Comparison of ENCODE assay signal across 12 cellular contexts in genomic region chr20:53826090-53826489, GRCh38.
"Had no signal": no experiment of that assay in that cellular context is flagged by ENCODE, and none has a peak within 500 bp of the region (broad histone marks: within the 10 kb centered on the region; RNA-seq: fewer than 3 reads in every experiment).

No MANE protein-coding gene starts in this region.

- H3K27ac Mint-ChIP-seq: activated CD4-positive, alpha-beta memory T cell treated with anti-CD3 and anti-CD28 coated beads, Interleukin-2, amount 10 ng/mL, durations not matched to agents 7 days and 5 days; activated CD4-positive, alpha-beta T cell treated with anti-CD3 and anti-CD28 coated beads for 36 hours; activated naive CD8-positive, alpha-beta T cell treated with anti-CD3 and anti-CD28 coated beads, Interleukin-2, amount 50 U/mL, for 24 hours had no signal

- DNase-seq: activated CD4-positive, alpha-beta memory T cell treated with anti-CD3 and anti-CD28 coated beads, Interleukin-2, amount 10 ng/mL, durations not matched to agents 7 days and 5 days; activated CD4-positive, alpha-beta T cell treated with anti-CD3 and anti-CD28 coated beads for 36 hours; activated naive CD4-positive, alpha-beta T cell treated with Interleukin-2 at 50 U/mL for 16 hours; activated naive CD8-positive, alpha-beta T cell treated with anti-CD3 and anti-CD28 coated beads, Interleukin-2, amount 50 U/mL, for 24 hours; heart right ventricle; islet precursor cell; sigmoid colon; stimulated activated naive CD8-positive, alpha-beta T cell treated with anti-CD3 and anti-CD28 coated beads, Interleukin-15, Interleukin-2, amounts not matched to agents 100 U/mL and 50 U/mL, for 24 hours; T1000; upper lobe of right lung had no signal

- H3K9me3 Mint-ChIP-seq: activated CD4-positive, alpha-beta memory T cell treated with anti-CD3 and anti-CD28 coated beads, Interleukin-2, amount 10 ng/mL, durations not matched to agents 7 days and 5 days; activated naive CD8-positive, alpha-beta T cell treated with anti-CD3 and anti-CD28 coated beads, Interleukin-2, amount 50 U/mL, for 24 hours; memory B cell had no signal

- ATAC-seq: activated CD4-positive, alpha-beta T cell treated with anti-CD3 and anti-CD28 coated beads for 36 hours; activated naive CD8-positive, alpha-beta T cell treated with anti-CD3 and anti-CD28 coated beads, Interleukin-2, amount 50 U/mL, for 24 hours; heart right ventricle; left lobe of liver; stimulated activated naive CD8-positive, alpha-beta T cell treated with anti-CD3 and anti-CD28 coated beads, Interleukin-15, Interleukin-2, amounts not matched to agents 100 U/mL and 50 U/mL, for 24 hours; upper lobe of right lung had no signal

- H3K36me3 ChIP-seq: heart right ventricle, sigmoid colon, upper lobe of right lung had no signal

- H3K9me3 ChIP-seq: heart right ventricle, sigmoid colon, upper lobe of right lung had no signal

- H3K27ac ChIP-seq: upper lobe of right lung had no signal

- H3K27me3 ChIP-seq: heart right ventricle, sigmoid colon, upper lobe of right lung had no signal

- H3K4me3 ChIP-seq: heart right ventricle, sigmoid colon, upper lobe of right lung had no signal

- H3K4me3 Mint-ChIP-seq: activated CD4-positive, alpha-beta memory T cell treated with anti-CD3 and anti-CD28 coated beads, Interleukin-2, amount 10 ng/mL, durations not matched to agents 7 days and 5 days; activated CD4-positive, alpha-beta T cell treated with anti-CD3 and anti-CD28 coated beads for 36 hours; activated naive CD8-positive, alpha-beta T cell treated with anti-CD3 and anti-CD28 coated beads, Interleukin-2, amount 50 U/mL, for 24 hours had no signal

- H3K27me3 Mint-ChIP-seq: activated CD4-positive, alpha-beta memory T cell treated with anti-CD3 and anti-CD28 coated beads, Interleukin-2, amount 10 ng/mL, durations not matched to agents 7 days and 5 days; activated CD4-positive, alpha-beta T cell treated with anti-CD3 and anti-CD28 coated beads for 36 hours; activated naive CD8-positive, alpha-beta T cell treated with anti-CD3 and anti-CD28 coated beads, Interleukin-2, amount 50 U/mL, for 24 hours; memory B cell had no signal

- H3K36me3 Mint-ChIP-seq: memory B cell had no signal
